Comparison of ENCODE assay signal across 2 cellular contexts in genomic region chr12:31311634-31312258, GRCh38.
TF ChIP-seq lines count a peak whose summit lies in the region.

No MANE protein-coding gene starts in this region.

TF ChIP-seq in GM12891, 5 proteins besides CTCF, POLR2A, EP300 and RAD21 (continued from another document):
- TF ChIP-seq TAF1 (IDR thresholded peaks at IDR 0.05; ENCODE audit: low read depth, low read length) = no peak

TF ChIP-seq in GM12878, 131 proteins besides CTCF, POLR2A, EP300 and RAD21 (continued from another document):
- no peak for TF ChIP-seq CBX3 (IDR thresholded peaks at IDR 0.05; ENCODE audit: borderline replicate concordance, low read depth)
- TF ChIP-seq IRF3 (IDR thresholded peaks at IDR 0.05) = no peak
TF ChIP-seq in GM12878: peak in this region for 0.
